ENCODE assay signal across 22 cellular contexts in genomic region chr7:101896312-101896711, GRCh38.
DNase-seq lines count a peak whose midpoint lies in the region; ATAC-seq, FAIRE-seq and TF ChIP-seq lines count a peak whose summit lies in the region.
"Had no signal": no experiment of that assay in that cellular context is flagged by ENCODE, and none has a peak within 500 bp of the region (broad histone marks: within the 10 kb centered on the region; RNA-seq: fewer than 3 reads in every experiment).

No MANE protein-coding gene starts in this region.

- H3K9ac ChIP-seq in neural cell (ENCODE audit: low read length): peak overlapping the region; percentile 23
- H3K9ac ChIP-seq: neural progenitor cell, SK-N-SH had no signal

- no peak for TF ChIP-seq EP300 in esophagus muscularis mucosa (IDR thresholded peaks at IDR 0.05)
- no peak for TF ChIP-seq EP300 in neural cell (conservative IDR thresholded peaks at IDR 0.05; ENCODE audit: poor library complexity, severe bottlenecking)

- no peak for FAIRE-seq in GM19239 (lab: Jason Lieb, UNC)
- FAIRE-seq: HepG2 had no signal

- H3K9me2 ChIP-seq in neural cell (ENCODE audit: insufficient read depth, low read length): no peaks in the 10 kb centered on the region
- H3K9me2 ChIP-seq: SK-N-SH had no signal

- intact Hi-C loops in esophagus muscularis mucosa (cut with DNase I) (no loop called here), uterus (cut with DNase I; ENCODE audit: low total_unique reads) (no loop called here)

- H3K36me3 ChIP-seq in esophagus muscularis mucosa: no peaks in the 10 kb centered on the region
- no peaks in the 10 kb centered on the region for H3K36me3 ChIP-seq in neural cell (ENCODE audit: insufficient read depth, low read length)
- H3K36me3 ChIP-seq in uterus: no peaks in the 10 kb centered on the region
- H3K36me3 ChIP-seq: neural progenitor cell had no signal

- TF ChIP-seq CTCF in esophagus muscularis mucosa (IDR thresholded peaks at IDR 0.05): no peak
- TF ChIP-seq CTCF in neural cell (IDR thresholded peaks at IDR 0.05; ENCODE audit: poor library complexity, severe bottlenecking): no peak
- TF ChIP-seq CTCF in uterus (IDR thresholded peaks at IDR 0.05): no peak

- DNase-seq in NCI-H69 (lab: John Stamatoyannopoulos, UW) (peak; percentile 35), esophagus muscularis mucosa (ENCODE audit: extremely low spot score) (no peak), uterus (no peak), mesenteric fat pad (ENCODE audit: low spot score) (no peak), GM19239 (ENCODE audit: insufficient read length, low spot score) (no peak)
- DNase-seq: activated CD4-positive, alpha-beta memory T cell treated with anti-CD3 and anti-CD28 coated beads, Interleukin-2, amount 10 ng/mL, durations not matched to agents 7 days and 5 days; activated CD4-positive, CD25-positive, alpha-beta regulatory T cell; activated naive CD4-positive, alpha-beta T cell; activated T-cell treated with anti-CD3 and anti-CD28 coated beads for 4 hours; amniotic stem cell; effector CD4-positive, alpha-beta T cell; NCI-H1417 treated with DMSO at 0.1 percent for 48 hours; NCI-H2107; NCI-H510A treated with DMSO at 0.1 percent for 48 hours; SK-N-SH; stimulated activated CD4-positive, alpha-beta T cell treated with anti-CD3 and anti-CD28 coated beads, Interleukin-15, amount 100 ng/mL, for 24 hours had no signal

- TF ChIP-seq POLR2A in esophagus muscularis mucosa (IDR thresholded peaks at IDR 0.05; ENCODE audit: low read depth): no peak
- TF ChIP-seq POLR2A in uterus (IDR thresholded peaks at IDR 0.05): no peak

- no peaks in the 10 kb centered on the region for H3F3A ChIP-seq in neural cell (ENCODE audit: insufficient read depth, low read length, poor library complexity, severe bottlenecking)

- H3K4me1 ChIP-seq in esophagus muscularis mucosa: peaks cover 40 to 77% (median 66%) of the 10 kb centered on the region in 4 donors
- peaks cover 0 to 8% of the 10 kb centered on the region in 2 donors for H3K4me1 ChIP-seq in uterus
- H3K4me1 ChIP-seq: neural progenitor cell had no signal

- WGBS in esophagus muscularis mucosa: 62% methylated on average over 9 of the region's 9 CpGs

- TF ChIP-seq RAD21 in neural cell (conservative IDR thresholded peaks at IDR 0.05): no peak

- peaks cover 24% of the 10 kb centered on the region for H3K79me2 ChIP-seq in neural cell (replicated peaks; ENCODE audit: insufficient read depth, low read length)

- ATAC-seq in GM19351 (IDR thresholded peaks at IDR 0.05; ENCODE audit: unreplicated experiment): no peak
- ATAC-seq: HCT116, HepG2, left lobe of liver had no signal

- H3K27me3 ChIP-seq in esophagus muscularis mucosa (no peaks in the 10 kb centered on the region), neural cell (ENCODE audit: insufficient read depth, low read depth, low read length) (no peaks in the 10 kb centered on the region), uterus (no peaks in the 10 kb centered on the region)
- H3K27me3 ChIP-seq: neural progenitor cell had no signal

- no peaks in the 10 kb centered on the region for H4K20me1 ChIP-seq in neural cell (ENCODE audit: insufficient read depth)

- H3K9me3 ChIP-seq in esophagus muscularis mucosa: no peaks in the 10 kb centered on the region
- no peaks in the 10 kb centered on the region for H3K9me3 ChIP-seq in neural cell (ENCODE audit: low read length)
- H3K9me3 ChIP-seq in uterus: no peaks in the 10 kb centered on the region
- H3K9me3 ChIP-seq: SK-N-SH had no signal

- H3K27ac ChIP-seq in esophagus muscularis mucosa (replicated peaks in 1 of 4) (peak overlapping the region in 3 of 4 donors; percentile 35 to 53 (median 49)), neural cell (ENCODE audit: low read length) (peak overlapping the region; percentile 30), uterus (peak overlapping the region; percentile 88 to 90)
- H3K27ac ChIP-seq: neural progenitor cell had no signal

- H3K4me3 ChIP-seq in esophagus muscularis mucosa: no peak overlapping the region
- H3K4me3 ChIP-seq in neural cell (ENCODE audit: low read length): peak overlapping the region; percentile 34
- H3K4me3 ChIP-seq in uterus: no peak overlapping the region
- H3K4me3 ChIP-seq: neural progenitor cell had no signal

- no peak overlapping the region for H3K4me2 ChIP-seq in neural cell (ENCODE audit: low read length)
- H3K4me2 ChIP-seq: neural progenitor cell, SK-N-SH had no signal

- no peak overlapping the region for H2AFZ ChIP-seq in neural cell (ENCODE audit: low read depth, low read length)
- H2AFZ ChIP-seq: neural progenitor cell had no signal

TF ChIP-seq in neural cell, 6 proteins besides CTCF, POLR2A, EP300 and RAD21:
- TF ChIP-seq, protein P1, sequence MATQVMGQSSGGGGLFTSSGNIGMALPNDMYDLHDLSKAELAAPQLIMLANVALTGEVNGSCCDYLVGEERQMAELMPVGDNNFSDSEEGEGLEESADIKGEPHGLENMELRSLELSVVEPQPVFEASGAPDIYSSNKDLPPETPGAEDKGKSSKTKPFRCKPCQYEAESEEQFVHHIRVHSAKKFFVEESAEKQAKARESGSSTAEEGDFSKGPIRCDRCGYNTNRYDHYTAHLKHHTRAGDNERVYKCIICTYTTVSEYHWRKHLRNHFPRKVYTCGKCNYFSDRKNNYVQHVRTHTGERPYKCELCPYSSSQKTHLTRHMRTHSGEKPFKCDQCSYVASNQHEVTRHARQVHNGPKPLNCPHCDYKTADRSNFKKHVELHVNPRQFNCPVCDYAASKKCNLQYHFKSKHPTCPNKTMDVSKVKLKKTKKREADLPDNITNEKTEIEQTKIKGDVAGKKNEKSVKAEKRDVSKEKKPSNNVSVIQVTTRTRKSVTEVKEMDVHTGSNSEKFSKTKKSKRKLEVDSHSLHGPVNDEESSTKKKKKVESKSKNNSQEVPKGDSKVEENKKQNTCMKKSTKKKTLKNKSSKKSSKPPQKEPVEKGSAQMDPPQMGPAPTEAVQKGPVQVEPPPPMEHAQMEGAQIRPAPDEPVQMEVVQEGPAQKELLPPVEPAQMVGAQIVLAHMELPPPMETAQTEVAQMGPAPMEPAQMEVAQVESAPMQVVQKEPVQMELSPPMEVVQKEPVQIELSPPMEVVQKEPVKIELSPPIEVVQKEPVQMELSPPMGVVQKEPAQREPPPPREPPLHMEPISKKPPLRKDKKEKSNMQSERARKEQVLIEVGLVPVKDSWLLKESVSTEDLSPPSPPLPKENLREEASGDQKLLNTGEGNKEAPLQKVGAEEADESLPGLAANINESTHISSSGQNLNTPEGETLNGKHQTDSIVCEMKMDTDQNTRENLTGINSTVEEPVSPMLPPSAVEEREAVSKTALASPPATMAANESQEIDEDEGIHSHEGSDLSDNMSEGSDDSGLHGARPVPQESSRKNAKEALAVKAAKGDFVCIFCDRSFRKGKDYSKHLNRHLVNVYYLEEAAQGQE (IDR thresholded peaks at IDR 0.05; ENCODE audit: borderline replicate concordance): no peak
- no peak for TF ChIP-seq TAF1 (IDR thresholded peaks at IDR 0.05; ENCODE audit: low read depth)
- TF ChIP-seq POLR2AphosphoS5 (IDR thresholded peaks at IDR 0.05): no peak
- TF ChIP-seq EZH2 (IDR thresholded peaks at IDR 0.05; ENCODE audit: borderline replicate concordance, insufficient read depth, low read length, poor library complexity, severe bottlenecking): no peak
- TF ChIP-seq MXI1 (conservative IDR thresholded peaks at IDR 0.05; ENCODE audit: poor library complexity, severe bottlenecking): no peak
- no peak for TF ChIP-seq SMC3 (conservative IDR thresholded peaks at IDR 0.05; ENCODE audit: poor library complexity)

Comparison
In these comparisons a context has a peak if more than half of its experiments do, and no peak if none do; other contexts are left out.
1. H3K27ac ChIP-seq: peak in every context shown above with its lines; median percentile 89 in uterus; 49 in esophagus muscularis mucosa; 30 in neural cell.